8 cellular contexts compared by ENCODE assay signal in the genomic region with DNA sequence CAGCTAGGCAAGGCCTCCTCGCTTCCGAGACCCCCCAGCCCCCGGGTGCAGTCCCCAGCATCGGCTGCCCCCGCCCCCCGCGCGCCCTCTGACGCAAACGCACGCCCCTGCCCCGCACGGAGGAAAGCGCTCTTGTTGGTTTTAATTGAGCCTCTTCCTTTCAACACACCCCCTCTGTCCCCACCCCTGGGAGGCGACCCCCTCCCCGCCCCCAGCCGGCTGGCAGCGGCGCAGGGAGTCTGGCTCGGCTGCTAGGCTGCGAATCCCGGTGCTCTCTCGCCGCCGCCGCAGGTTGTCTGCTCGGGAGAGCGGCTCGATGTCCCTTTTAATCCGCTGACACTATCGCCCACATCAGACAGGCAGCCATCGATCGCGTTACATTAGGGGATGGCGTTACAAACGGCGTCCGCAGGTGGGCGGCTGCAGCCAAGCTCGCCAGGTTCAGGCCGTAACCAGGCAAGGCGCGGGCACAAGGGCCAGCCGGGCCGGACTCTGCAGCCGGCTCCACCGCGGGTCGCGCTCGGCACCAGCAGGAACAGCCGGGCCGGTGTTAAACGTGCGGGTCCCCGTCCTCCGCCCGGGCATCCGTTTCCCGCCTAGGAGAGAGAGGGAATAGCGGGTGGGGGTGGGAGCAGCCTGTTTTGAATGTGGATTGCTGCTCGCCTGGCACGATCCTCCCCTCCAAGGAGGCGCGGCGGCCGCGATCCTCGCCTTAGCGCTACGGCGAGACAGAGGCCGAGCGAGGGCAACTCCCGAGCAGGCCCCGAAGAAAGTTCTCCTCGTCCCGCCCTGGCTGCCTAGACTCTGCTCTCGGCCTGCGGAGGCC. TPM values are rescaled to one million over a fixed set of nuclear protein-coding genes. Genes with fewer than 3 reads are reported as not detected.
A peak's percentile ranks its signal among the peaks of the same experiment; 100 is the strongest.
DNase-seq lines count a peak whose midpoint lies in the region; ATAC-seq and TF ChIP-seq lines count a peak whose summit lies in the region.

No MANE protein-coding gene starts in this region.

- H3K27ac Mint-ChIP-seq in immature natural killer cell: no peak overlapping the region

- H3K4me3 ChIP-seq in PC-9 (peak overlapping the region; percentile 96), duodenal mucosa (ENCODE audit: low read depth in 1 of 2, low read length in 2 of 2) (peak overlapping the region; percentile 79 to 83), mesodermal cell (ENCODE audit: extremely low read depth, insufficient read depth, low read length, poor library complexity, severe bottlenecking) (peak overlapping the region; percentile 47), aorta (ENCODE audit: low read length in 2 of 2) (peak overlapping the region; percentile 3 to 45)

- peak overlapping the region in 2 of 5 donors; percentile 46 to 88 for H3K4me3 Mint-ChIP-seq in immature natural killer cell

- H3K36me3 Mint-ChIP-seq in immature natural killer cell: no peaks in the 10 kb centered on the region

- H3K79me2 ChIP-seq in PC-9 (ENCODE audit: low read depth): peaks cover 48% of the 10 kb centered on the region

- ATAC-seq in aorta (ENCODE audit: low FRiP score): peak; percentile 38
- no peak for ATAC-seq in HG03108 (IDR thresholded peaks at IDR 0.05; ENCODE audit: unreplicated experiment)

- H3K4me2 ChIP-seq in PC-9: peak overlapping the region; percentile 92

- no peak for TF ChIP-seq CTCF in PC-9 (conservative IDR thresholded peaks at IDR 0.05)

- H3K27ac ChIP-seq in PC-9: peak overlapping the region; percentile 60
- peak overlapping the region; percentile 80 for H3K27ac ChIP-seq in duodenal mucosa (ENCODE audit: low read depth, low read length)
- H3K27ac ChIP-seq in mesodermal cell (ENCODE audit: low read depth, low read length, severe bottlenecking): no peak overlapping the region
- no peak overlapping the region for H3K27ac ChIP-seq in aorta (ENCODE audit: low read depth in 1 of 2, low read length in 2 of 2)

- peak overlapping the region; percentile 44 to 65 for H3K9ac ChIP-seq in duodenal mucosa (ENCODE audit: low read depth in 1 of 2, low read length in 2 of 2)

- POLR2A ChIA-PET in PC-9 (lab: Charles Lee; ENCODE audit: unreplicated experiment): no interaction called here

- H3K4me1 ChIP-seq in PC-9 (replicated peaks; ENCODE audit: insufficient read depth) (0 out of 2 replicates have a peak, but pooled peaks cover 6% of the 10 kb centered on the region), duodenal mucosa (ENCODE audit: control insufficient read depth in 1 of 2, insufficient read depth in 2 of 2, low read length in 2 of 2) (peaks cover 20 to 26% of the 10 kb centered on the region in 2 donors), mesodermal cell (ENCODE audit: control insufficient read depth, insufficient read depth, low read length, poor library complexity, severe bottlenecking) (peaks cover 23% of the 10 kb centered on the region), aorta (ENCODE audit: control insufficient read depth in 1 of 2, insufficient read depth in 2 of 2, low read length in 2 of 2) (no peaks in the 10 kb centered on the region)

- 0 to 1% methylated on average over 61 to 62 of the region's 80 CpGs for WGBS in mesodermal cell (ENCODE audit: insufficient coverage in 2 of 2), 2 experiments
- 1% methylated on average over 73 to 80 of the region's 80 CpGs for WGBS in aorta, 2 donors

- H3K36me3 ChIP-seq in PC-9 (ENCODE audit: low read depth) (no peaks in the 10 kb centered on the region), duodenal mucosa (ENCODE audit: control insufficient read depth in 1 of 2, insufficient read depth in 2 of 2, low read length in 2 of 2) (no peaks in the 10 kb centered on the region), mesodermal cell (ENCODE audit: control insufficient read depth, insufficient read depth, low read length) (no peaks in the 10 kb centered on the region), aorta (ENCODE audit: control insufficient read depth in 1 of 2, insufficient read depth in 2 of 2, low read length in 1 of 2) (no peaks in the 10 kb centered on the region)

- no TSS peak for BruUV-seq in PC-9 (replicated peaks; lab: Mats Ljungman, UMichigan)

- DNase-seq in NCI-H146 (lab: John Stamatoyannopoulos, UW) (peak; percentile 63), NCI-H146 treated with DMSO at 0.1 percent for 48 hours (lab: John Stamatoyannopoulos, UW; ENCODE audit: unreplicated experiment) (no peak), PC-9 (peak in 1 of 2 experiments; percentile 35), aorta (peak; percentile 54 to 79), immature natural killer cell (no peak)

- no peaks in the 10 kb centered on the region for H3K27me3 ChIP-seq in PC-9 (ENCODE audit: insufficient read depth, low read depth)
- H3K27me3 ChIP-seq in duodenal mucosa (ENCODE audit: control insufficient read depth in 1 of 2, insufficient read depth in 2 of 2, low read length in 2 of 2): peaks cover 58 to 80% of the 10 kb centered on the region in 2 donors
- H3K27me3 ChIP-seq in aorta (ENCODE audit: control insufficient read depth in 1 of 2, insufficient read depth in 2 of 2, low read length in 1 of 2): no peaks in the 10 kb centered on the region

- H4K20me1 ChIP-seq in PC-9 (ENCODE audit: insufficient read depth): no peaks in the 10 kb centered on the region

- H3K27me3 Mint-ChIP-seq in immature natural killer cell (ENCODE audit: low read depth in 3 of 3): peaks cover 10 to 36% (median 19%) of the 10 kb centered on the region in 3 donors

- intact Hi-C loops in PC-9 (cut with micrococcal nuclease; ENCODE audit: unreplicated experiment) (loop anchor here (5.0 to 10.0 kb wide), 10 partner anchors 225 to 1935 kb away; a partner anchor contains a TSS), aorta (cut with DNase I) (loop anchor here (5.0 kb wide), 1 partner anchor 223 kb away; no protein-coding TSS in a partner anchor)

- CTCF ChIA-PET in PC-9 (lab: Charles Lee): no interaction called here

- no peaks in the 10 kb centered on the region for H3K9me3 ChIP-seq in PC-9 (ENCODE audit: insufficient read depth, low read depth)
- H3K9me3 ChIP-seq in duodenal mucosa (ENCODE audit: control insufficient read depth in 1 of 2, low read length in 2 of 2): no peaks in the 10 kb centered on the region
- H3K9me3 ChIP-seq in mesodermal cell (ENCODE audit: control insufficient read depth, low read length): no peaks in the 10 kb centered on the region
- H3K9me3 ChIP-seq in aorta (ENCODE audit: control insufficient read depth, low read length): no peaks in the 10 kb centered on the region

- H3K4me1 Mint-ChIP-seq in immature natural killer cell: peaks cover 24 to 30% of the 10 kb centered on the region in 2 donors

- peak overlapping the region; percentile 90 for H2AFZ ChIP-seq in PC-9

- H3K9me2 ChIP-seq in PC-9 (ENCODE audit: insufficient read depth): no peaks in the 10 kb centered on the region

- peaks cover 16% of the 10 kb centered on the region for H3F3A ChIP-seq in PC-9 (ENCODE audit: insufficient read depth, low read depth)

- peaks cover 0 to 2% (median 0%) of the 10 kb centered on the region in 6 donors for H3K9me3 Mint-ChIP-seq in immature natural killer cell

RNA-seq across cellular contexts. Expression of gene NR2F1-AS1, which starts 1.2 kb away (rescaled TPM):
- 5.9 and 6.0 TPM in 2 replicates for total RNA-seq in PC-9 (2021)
- polyA plus RNA-seq in mesodermal cell (2013, experiment 1 of 2): 11.6 TPM
- 22.3 TPM for polyA plus RNA-seq in mesodermal cell (2013, experiment 2 of 2)
- total RNA-seq in aorta: 10 to 100 TPM in 1 of 2 donors, 1 to 10 TPM in 1; 7.6 to 16.8 TPM
- polyA plus RNA-seq in aorta: 1 to 10 TPM in 1 of 2 donors, under 1 TPM in 1; 0.08 to 2.8 TPM
- not detected for polyA plus RNA-seq in immature natural killer cell

RNA-seq across cellular contexts. Expression of gene NR2F1, which starts 3.2 kb away (rescaled TPM):
- total RNA-seq in PC-9 (2021) (1.1 and 1.3 TPM in 2 replicates), aorta (10 to 100 TPM in 1 of 2 donors, 1 to 10 TPM in 1; 10.0 to 27.0 TPM)
- 34.5 TPM for polyA plus RNA-seq in mesodermal cell (2013, experiment 1 of 2)
- polyA plus RNA-seq in mesodermal cell (2013, experiment 2 of 2): 25.9 TPM
- polyA plus RNA-seq in aorta (under 1 TPM in 1 of 2 donors, not detected in 1; 0.72 TPM), immature natural killer cell (not detected)

Comparison
In these comparisons a context has a peak if more than half of its experiments do, and no peak if none do; other contexts are left out.
1. DNase-seq: peak in NCI-H146 (single experiment) and aorta (2 of 2); none in NCI-H146 treated with DMSO at 0.1 percent for 48 hours (single experiment) and immature natural killer cell (0 of 3).
2. H3K27ac ChIP-seq: peak in PC-9 (single experiment) and duodenal mucosa (single experiment); none in mesodermal cell (single experiment) and aorta (0 of 2).
3. H3K4me3 ChIP-seq: peak in every context shown above with its lines; median percentile 96 in PC-9; 81 in duodenal mucosa; 47 in mesodermal cell; 24 in aorta.